8 cellular contexts compared by ENCODE assay signal in the genomic region with DNA sequence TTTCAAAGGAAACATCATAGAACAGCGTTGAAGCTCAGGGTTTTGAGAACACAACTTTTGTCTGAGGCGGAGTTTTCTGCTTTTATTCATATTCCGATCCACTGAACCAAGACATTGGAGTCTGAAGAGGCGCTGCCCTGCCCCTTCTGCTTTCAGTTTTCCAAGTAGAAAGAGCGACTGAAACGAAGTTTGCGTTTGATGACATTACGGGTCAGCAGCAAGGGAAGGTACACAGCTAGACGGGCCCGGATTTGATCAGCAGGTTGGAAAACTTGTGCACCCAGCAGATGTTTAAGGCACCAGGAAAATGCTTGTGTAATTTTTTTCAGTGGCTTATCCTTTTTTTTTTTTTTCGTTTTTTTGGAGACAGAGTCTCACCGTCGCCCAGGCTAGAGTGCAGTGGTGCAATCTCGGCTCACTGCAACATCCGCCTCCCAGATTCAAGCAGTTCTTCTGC. TPM values are rescaled to one million over a fixed set of nuclear protein-coding genes. Genes with fewer than 3 reads are reported as not detected.
DNase-seq lines count a peak whose midpoint lies in the region; ATAC-seq lines count a peak whose summit lies in the region.
"Had no signal": no experiment of that assay in that cellular context is flagged by ENCODE, and none has a peak within 500 bp of the region (broad histone marks: within the 10 kb centered on the region; RNA-seq: fewer than 3 reads in every experiment).

No MANE protein-coding gene starts in this region.

- H3K27ac Mint-ChIP-seq in IgD-negative memory B cell: peak overlapping the region; percentile 79 to 95 (median 81)
- H3K27ac Mint-ChIP-seq in activated naive CD8-positive, alpha-beta T cell treated with anti-CD3 and anti-CD28 coated beads for 36 hours: peak overlapping the region; percentile 98
- peak overlapping the region; percentile 94 for H3K27ac Mint-ChIP-seq in stimulated activated memory B cell treated with anti-CD40 and anti-IgM and Interleukin-4, amounts not matched to agents 10 μg/mL and 1 μg/mL and 100 μg/mL, for 72 hours

- ATAC-seq in right cardiac atrium: no peak
- no peak for ATAC-seq in stimulated activated memory B cell treated with anti-CD40 and anti-IgM and Interleukin-4, amounts not matched to agents 10 μg/mL and 1 μg/mL and 100 μg/mL, for 72 hours
- ATAC-seq in GM19328 (IDR thresholded peaks at IDR 0.05; ENCODE audit: unreplicated experiment): no peak

- 91% methylated on average over 15 of the region's 15 CpGs for WGBS in right cardiac atrium

- no peak overlapping the region for H3K4me3 ChIP-seq in right cardiac atrium (ENCODE audit: low read length)

- H3K9me3 ChIP-seq in right cardiac atrium (ENCODE audit: control insufficient read depth, low read length): no peaks in the 10 kb centered on the region

- peaks cover 34 to 40% (median 38%) of the 10 kb centered on the region in 3 donors for H3K4me1 Mint-ChIP-seq in IgD-negative memory B cell
- peaks cover 57% of the 10 kb centered on the region for H3K4me1 Mint-ChIP-seq in activated naive CD8-positive, alpha-beta T cell treated with anti-CD3 and anti-CD28 coated beads for 36 hours
- peaks cover 70% of the 10 kb centered on the region for H3K4me1 Mint-ChIP-seq in stimulated activated memory B cell treated with anti-CD40 and anti-IgM and Interleukin-4, amounts not matched to agents 10 μg/mL and 1 μg/mL and 100 μg/mL, for 72 hours

- no peaks in the 10 kb centered on the region for H3K27me3 ChIP-seq in right cardiac atrium (ENCODE audit: control insufficient read depth, insufficient read depth)

- H3K9me3 Mint-ChIP-seq in IgD-negative memory B cell: no peaks in the 10 kb centered on the region
- no peaks in the 10 kb centered on the region for H3K9me3 Mint-ChIP-seq in activated naive CD8-positive, alpha-beta T cell treated with anti-CD3 and anti-CD28 coated beads for 36 hours
- H3K9me3 Mint-ChIP-seq in stimulated activated memory B cell treated with anti-CD40 and anti-IgM and Interleukin-4, amounts not matched to agents 10 μg/mL and 1 μg/mL and 100 μg/mL, for 72 hours: no peaks in the 10 kb centered on the region

- peak overlapping the region; percentile 73 for H3K27ac ChIP-seq in right cardiac atrium (ENCODE audit: low read length)

- no peaks in the 10 kb centered on the region for H3K27me3 Mint-ChIP-seq in IgD-negative memory B cell
- H3K27me3 Mint-ChIP-seq in activated naive CD8-positive, alpha-beta T cell treated with anti-CD3 and anti-CD28 coated beads for 36 hours: no peaks in the 10 kb centered on the region
- no peaks in the 10 kb centered on the region for H3K27me3 Mint-ChIP-seq in stimulated activated memory B cell treated with anti-CD40 and anti-IgM and Interleukin-4, amounts not matched to agents 10 μg/mL and 1 μg/mL and 100 μg/mL, for 72 hours

- DNase-seq in activated naive CD8-positive, alpha-beta T cell treated with anti-CD3 and anti-CD28 coated beads for 36 hours: no peak
- no peak for DNase-seq in right cardiac atrium
- DNase-seq in occipital lobe (lab: John Stamatoyannopoulos, UW): no peak
- no peak for DNase-seq in SHP77 treated with DMSO at 0.1 percent for 48 hours (lab: John Stamatoyannopoulos, UW)
- DNase-seq: NCI-H345 had no signal

- H3K4me3 Mint-ChIP-seq in IgD-negative memory B cell: peak overlapping the region in 2 of 4 donors; percentile 83 to 91
- peak overlapping the region; percentile 77 for H3K4me3 Mint-ChIP-seq in activated naive CD8-positive, alpha-beta T cell treated with anti-CD3 and anti-CD28 coated beads for 36 hours
- H3K4me3 Mint-ChIP-seq in stimulated activated memory B cell treated with anti-CD40 and anti-IgM and Interleukin-4, amounts not matched to agents 10 μg/mL and 1 μg/mL and 100 μg/mL, for 72 hours: peak overlapping the region; percentile 79

- H3K36me3 Mint-ChIP-seq in IgD-negative memory B cell: no peaks in the 10 kb centered on the region
- H3K36me3 Mint-ChIP-seq in activated naive CD8-positive, alpha-beta T cell treated with anti-CD3 and anti-CD28 coated beads for 36 hours: peaks cover 20% of the 10 kb centered on the region
- peaks cover 18% of the 10 kb centered on the region for H3K36me3 Mint-ChIP-seq in stimulated activated memory B cell treated with anti-CD40 and anti-IgM and Interleukin-4, amounts not matched to agents 10 μg/mL and 1 μg/mL and 100 μg/mL, for 72 hours

- intact Hi-C loops in right cardiac atrium (cut with DNase I): no loop called here

- H3K4me1 ChIP-seq in right cardiac atrium (ENCODE audit: control insufficient read depth, insufficient read depth, low read length): peaks cover 23% of the 10 kb centered on the region

RNA-seq across cellular contexts. Expression of a gene that starts 0.7 kb away (rescaled TPM):
- polyA plus RNA-seq in IgD-negative memory B cell: 31.0 TPM
- 10 to 100 TPM; 50.1 to 53.4 TPM for total RNA-seq in activated naive CD8-positive, alpha-beta T cell treated with anti-CD3 and anti-CD28 coated beads for 36 hours
- total RNA-seq in right cardiac atrium: 100 to 1,000 TPM; 139 to 163 (median 147) TPM
- polyA plus RNA-seq in right cardiac atrium: 86.9 TPM
- 154 TPM for total RNA-seq in occipital lobe

RNA-seq across cellular contexts. Expression of a gene that starts 43.4 kb away (rescaled TPM):
- polyA plus RNA-seq in IgD-negative memory B cell: 31.2 TPM
- total RNA-seq in activated naive CD8-positive, alpha-beta T cell treated with anti-CD3 and anti-CD28 coated beads for 36 hours: 10 to 100 TPM; 35.2 to 39.6 TPM
- total RNA-seq in right cardiac atrium: 10 to 100 TPM; 20.1 to 23.6 (median 22.2) TPM
- polyA plus RNA-seq in right cardiac atrium: 22.2 TPM
- 16.2 TPM for total RNA-seq in occipital lobe
